In genomic region chr11:60201334-60201733, GRCh38 we compare ENCODE assay signal across 4 cellular contexts. TPM values are rescaled to one million over a fixed set of nuclear protein-coding genes. Genes with fewer than 3 reads are reported as not detected.
"Had no signal": no experiment of that assay in that cellular context is flagged by ENCODE, and none has a peak within 500 bp of the region (broad histone marks: within the 10 kb centered on the region; RNA-seq: fewer than 3 reads in every experiment).

No MANE protein-coding gene starts in this region.

RNA-seq across cellular contexts. Expression of gene MS4A6A, which starts 18.5 kb away (rescaled TPM):
- total RNA-seq: LHCN-M2, M059J, MCF 10A, NCI-H460 had no signal

RNA-seq across cellular contexts. Expression of gene MS4A4E, which starts 41.6 kb away (rescaled TPM):
- total RNA-seq: LHCN-M2, M059J, MCF 10A, NCI-H460 had no signal
